31 cellular contexts compared by ENCODE assay signal in the genomic region with DNA sequence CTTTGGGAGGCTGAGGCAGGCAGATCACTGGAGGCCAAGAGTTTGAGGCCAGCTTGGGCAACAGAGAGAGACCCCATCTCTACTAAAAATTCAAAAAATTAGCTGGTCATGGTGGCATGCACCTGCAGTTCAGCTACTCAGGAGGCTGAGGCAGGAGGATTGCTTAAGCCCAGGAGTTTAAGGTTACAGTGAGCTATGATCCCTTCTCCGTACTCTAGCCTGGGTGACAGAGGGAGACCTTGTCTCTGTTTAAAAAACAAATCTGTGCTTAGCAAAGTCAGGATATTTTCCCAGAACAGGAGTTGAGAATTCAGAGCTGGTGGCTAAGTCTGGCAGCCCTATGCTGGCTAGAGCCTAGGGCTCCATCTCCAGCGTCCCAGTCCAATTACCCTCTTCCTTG.
"Had no signal": no experiment of that assay in that cellular context is flagged by ENCODE, and none has a peak within 500 bp of the region (broad histone marks: within the 10 kb centered on the region; RNA-seq: fewer than 3 reads in every experiment).

No MANE protein-coding gene starts in this region.

- H3K36me3 ChIP-seq: brain microvascular endothelial cell, gastrocnemius medialis, heart right ventricle, WERI-Rb-1 had no signal

- H3K4me1 ChIP-seq: gastrocnemius medialis, heart right ventricle had no signal

- H3K27me3 ChIP-seq: brain microvascular endothelial cell, foreskin keratinocyte, gastrocnemius medialis, heart right ventricle, hepatocyte had no signal

- H3K36me3 Mint-ChIP-seq: activated naive CD8-positive, alpha-beta T cell had no signal

- H3K27me3 Mint-ChIP-seq: activated B cell treated with CpG ODN at 0.5 μM for 24 hours; activated CD8-positive, alpha-beta T cell treated with anti-CD3 and anti-CD28 coated beads for 36 hours; activated naive CD8-positive, alpha-beta T cell; activated T-helper 17 cell treated with anti-CD3 and anti-CD28 coated beads, Interleukin-2, amount 50 U/mL, for 72 hours; effector memory CD8-positive, alpha-beta T cell; T-helper 17 cell had no signal

- H3K4me1 Mint-ChIP-seq: activated B cell treated with CpG ODN at 0.5 μM for 24 hours had no signal

- DNase-seq: activated B cell treated with CpG ODN at 0.5 μM for 24 hours; activated CD4-positive, alpha-beta T cell treated with anti-CD3 and anti-CD28 coated beads for 48 hours; activated CD4-positive, alpha-beta T cell treated with anti-CD3 and anti-CD28 coated beads, Interleukin-2, amount 50 U/mL, for 1 hour; activated CD4-positive, alpha-beta T cell treated with anti-CD3 and anti-CD28 coated beads, Interleukin-2, amount 50 U/mL, for 48 hours; activated CD8-positive, alpha-beta memory T cell treated with anti-CD3 and anti-CD28 coated beads for 24 hours; activated CD8-positive, alpha-beta T cell treated with anti-CD3 and anti-CD28 coated beads for 36 hours; activated effector memory CD4-positive, alpha-beta T cell treated with Interleukin-2 at 50 U/mL for 16 hours; activated gamma-delta T cell treated with Interleukin-2 at 50 U/mL for 16 hours; activated naive CD4-positive, alpha-beta T cell treated with anti-CD3 and anti-CD28 coated beads, Interleukin-2, amount 50 U/mL, for 16 hours; activated naive CD4-positive, alpha-beta T cell treated with Interleukin-2 at 50 U/mL for 16 hours; activated T-cell treated with anti-CD3 and anti-CD28 coated beads, Interleukin-2, amount 50 U/mL, for 4 hours; amniotic stem cell; anterior cingulate cortex; brain microvascular endothelial cell; caudate nucleus; cortex of kidney; dermis blood vessel endothelial cell; effector CD4-positive, alpha-beta T cell; effector memory CD8-positive, alpha-beta T cell; gastrocnemius medialis; heart right ventricle; T-helper 17 cell; T1000; WERI-Rb-1 had no signal

- H3K27ac Mint-ChIP-seq: activated B cell treated with CpG ODN at 0.5 μM for 24 hours; activated CD8-positive, alpha-beta T cell treated with anti-CD3 and anti-CD28 coated beads for 36 hours; activated naive CD8-positive, alpha-beta T cell; activated T-helper 17 cell treated with anti-CD3 and anti-CD28 coated beads, Interleukin-2, amount 50 U/mL, for 72 hours; T-helper 17 cell; T-helper 2 cell treated with Interferon-gamma antibody and Interleukin-4, amounts not matched to agents 5 μg/mL and 100 μg/mL, for 36 hours had no signal

- H2AFZ ChIP-seq: hepatocyte had no signal

- H3K9me3 ChIP-seq: gastrocnemius medialis had no signal

- H3K27ac ChIP-seq: brain microvascular endothelial cell, foreskin keratinocyte, gastrocnemius medialis, heart right ventricle, WERI-Rb-1 had no signal

- ATAC-seq: activated CD4-positive, CD25-positive, alpha-beta regulatory T cell treated with anti-CD3 and anti-CD28 coated beads, Interleukin-2, amount 50 U/mL, for 24 hours; activated CD8-positive, alpha-beta T cell treated with anti-CD3 and anti-CD28 coated beads for 36 hours; activated T-cell treated with anti-CD3 and anti-CD28 coated beads, Interleukin-2, amount 50 U/mL, for 4 hours; activated T-helper 17 cell treated with anti-CD3 and anti-CD28 coated beads, Interleukin-2, amount 50 U/mL, for 72 hours; effector memory CD8-positive, alpha-beta T cell; esophagus mucosa; foreskin keratinocyte; gastrocnemius medialis; heart right ventricle; T-helper 17 cell had no signal

- H3K4me3 Mint-ChIP-seq: activated B cell treated with CpG ODN at 0.5 μM for 24 hours; activated CD8-positive, alpha-beta T cell treated with anti-CD3 and anti-CD28 coated beads for 36 hours; activated naive CD8-positive, alpha-beta T cell; activated T-cell treated with anti-CD3 and anti-CD28 coated beads, Interleukin-2, amount 50 U/mL, for 4 hours; activated T-helper 17 cell treated with anti-CD3 and anti-CD28 coated beads, Interleukin-2, amount 50 U/mL, for 72 hours; effector memory CD8-positive, alpha-beta T cell; T-helper 17 cell; T-helper 2 cell treated with Interferon-gamma antibody and Interleukin-4, amounts not matched to agents 5 μg/mL and 100 μg/mL, for 36 hours had no signal

- H3K4me2 ChIP-seq: hepatocyte had no signal

- H3K79me2 ChIP-seq: hepatocyte had no signal

- H3K4me3 ChIP-seq: gastrocnemius medialis, heart right ventricle, hepatocyte had no signal
